Comparison of ENCODE assay signal across 11 cellular contexts in the genomic region with DNA sequence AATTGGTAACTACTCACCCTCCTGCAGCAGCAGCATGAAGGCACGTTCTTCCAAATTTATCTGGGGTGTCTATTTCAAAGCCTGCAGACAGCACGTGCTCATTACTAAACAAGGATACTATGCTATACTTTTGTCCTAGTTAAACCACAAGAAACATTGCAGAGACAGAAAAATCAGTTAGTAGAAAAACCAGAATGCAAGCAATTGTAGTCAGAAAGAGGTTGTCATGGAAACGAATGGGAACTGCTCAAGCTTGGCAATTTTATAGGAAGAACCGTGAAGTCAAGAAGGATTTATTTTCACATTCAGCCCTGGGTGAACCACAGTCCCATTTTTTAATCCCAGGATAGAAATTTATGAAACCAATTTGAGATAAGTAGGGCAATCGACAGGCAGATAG.
DNase-seq lines count a peak whose midpoint lies in the region; ATAC-seq and TF ChIP-seq lines count a peak whose summit lies in the region.
"Had no signal": no experiment of that assay in that cellular context is flagged by ENCODE, and none has a peak within 500 bp of the region (broad histone marks: within the 10 kb centered on the region; RNA-seq: fewer than 3 reads in every experiment).

No MANE protein-coding gene starts in this region.

- H3K4me1 Mint-ChIP-seq in activated naive CD4-positive, alpha-beta T cell treated with anti-CD3 and anti-CD28 coated beads, Interleukin-2, amount 50 U/mL, for 24 hours: peaks cover 26% of the 10 kb centered on the region
- H3K4me1 Mint-ChIP-seq in activated T-helper 2 cell treated with anti-CD3 and anti-CD28 coated beads, Interferon-gamma antibody, Interleukin-2, Interleukin-4, amounts not matched to agents 10 μg/mL and 5 μg/mL and 100 μg/mL, durations not matched to agents 14 hours and 24 hours and 36 hours (ENCODE audit: low read depth): no peaks in the 10 kb centered on the region

- no peaks in the 10 kb centered on the region for H3K27me3 ChIP-seq in uterus

- peak overlapping the region; percentile 57 to 69 for H3K27ac ChIP-seq in uterus
- H3K27ac ChIP-seq: C4-2B, prostate gland had no signal

- DNase-seq in activated naive CD4-positive, alpha-beta T cell treated with anti-CD3 and anti-CD28 coated beads, Interleukin-2, amount 50 U/mL, for 16 hours: no peak
- DNase-seq in activated T-helper 2 cell treated with anti-CD3 and anti-CD28 coated beads, Interferon-gamma antibody, Interleukin-2, Interleukin-4, amounts not matched to agents 10 μg/mL and 5 μg/mL and 100 μg/mL, durations not matched to agents 14 hours and 24 hours and 36 hours (ENCODE audit: low spot score): no peak
- DNase-seq in left kidney (ENCODE audit: low read depth, low spot score): peak; percentile 74
- no peak for DNase-seq in uterus
- no peak for DNase-seq in NCI-H2029 treated with DMSO at 0.1 percent for 48 hours (lab: John Stamatoyannopoulos, UW)
- DNase-seq in D341Med (ENCODE audit: low spot score): no peak

- H3K27me3 Mint-ChIP-seq in activated naive CD4-positive, alpha-beta T cell treated with anti-CD3 and anti-CD28 coated beads, Interleukin-2, amount 50 U/mL, for 24 hours: no peaks in the 10 kb centered on the region
- no peaks in the 10 kb centered on the region for H3K27me3 Mint-ChIP-seq in activated T-helper 2 cell treated with anti-CD3 and anti-CD28 coated beads, Interferon-gamma antibody, Interleukin-2, Interleukin-4, amounts not matched to agents 10 μg/mL and 5 μg/mL and 100 μg/mL, durations not matched to agents 14 hours and 24 hours and 36 hours (ENCODE audit: low read depth)

- H3K4me1 ChIP-seq in uterus: no peaks in the 10 kb centered on the region
- H3K4me1 ChIP-seq: prostate gland had no signal

- H3K9me3 Mint-ChIP-seq in activated naive CD4-positive, alpha-beta T cell treated with anti-CD3 and anti-CD28 coated beads, Interleukin-2, amount 50 U/mL, for 24 hours: no peaks in the 10 kb centered on the region
- H3K9me3 Mint-ChIP-seq in activated T-helper 2 cell treated with anti-CD3 and anti-CD28 coated beads, Interferon-gamma antibody, Interleukin-2, Interleukin-4, amounts not matched to agents 10 μg/mL and 5 μg/mL and 100 μg/mL, durations not matched to agents 14 hours and 24 hours and 36 hours: no peaks in the 10 kb centered on the region
- H3K9me3 Mint-ChIP-seq: activated naive CD4-positive, alpha-beta T cell treated with anti-CD3 and anti-CD28 coated beads, Interleukin-2, amount 50 U/mL, for 72 hours had no signal

- no peak for TF ChIP-seq CTCF in uterus (IDR thresholded peaks at IDR 0.05)

- no peak for TF ChIP-seq POLR2A in uterus (IDR thresholded peaks at IDR 0.05)

- H3K4me3 ChIP-seq in uterus: no peak overlapping the region
- H3K4me3 ChIP-seq: prostate gland had no signal

- no peaks in the 10 kb centered on the region for H3K36me3 ChIP-seq in uterus
- H3K36me3 ChIP-seq: prostate gland had no signal

- intact Hi-C loops in activated T-helper 2 cell treated with anti-CD3 and anti-CD28 coated beads, Interferon-gamma antibody, Interleukin-2, Interleukin-4, amounts not matched to agents 10 μg/mL and 5 μg/mL and 100 μg/mL, durations not matched to agents 14 hours and 24 hours and 36 hours (cut with micrococcal nuclease): no loop called here
- intact Hi-C loops in uterus (cut with DNase I; ENCODE audit: low total_unique reads): no loop called here

- no peak overlapping the region for H3K4me3 Mint-ChIP-seq in activated naive CD4-positive, alpha-beta T cell treated with anti-CD3 and anti-CD28 coated beads, Interleukin-2, amount 50 U/mL, for 24 hours
- no peak overlapping the region for H3K4me3 Mint-ChIP-seq in activated T-helper 2 cell treated with anti-CD3 and anti-CD28 coated beads, Interferon-gamma antibody, Interleukin-2, Interleukin-4, amounts not matched to agents 10 μg/mL and 5 μg/mL and 100 μg/mL, durations not matched to agents 14 hours and 24 hours and 36 hours (ENCODE audit: low read depth)

- no peak for ATAC-seq in GM18858 (IDR thresholded peaks at IDR 0.05; ENCODE audit: unreplicated experiment)
- ATAC-seq: activated naive CD4-positive, alpha-beta T cell treated with anti-CD3 and anti-CD28 coated beads, Interleukin-2, amount 50 U/mL, for 72 hours had no signal

- peaks cover 22% of the 10 kb centered on the region for H3K36me3 Mint-ChIP-seq in activated naive CD4-positive, alpha-beta T cell treated with anti-CD3 and anti-CD28 coated beads, Interleukin-2, amount 50 U/mL, for 24 hours
- H3K36me3 Mint-ChIP-seq in activated T-helper 2 cell treated with anti-CD3 and anti-CD28 coated beads, Interferon-gamma antibody, Interleukin-2, Interleukin-4, amounts not matched to agents 10 μg/mL and 5 μg/mL and 100 μg/mL, durations not matched to agents 14 hours and 24 hours and 36 hours (ENCODE audit: low read depth): peaks cover 72% of the 10 kb centered on the region

- peak overlapping the region; percentile 66 for H3K27ac Mint-ChIP-seq in activated naive CD4-positive, alpha-beta T cell treated with anti-CD3 and anti-CD28 coated beads, Interleukin-2, amount 50 U/mL, for 24 hours
- peak overlapping the region; percentile 46 for H3K27ac Mint-ChIP-seq in activated T-helper 2 cell treated with anti-CD3 and anti-CD28 coated beads, Interferon-gamma antibody, Interleukin-2, Interleukin-4, amounts not matched to agents 10 μg/mL and 5 μg/mL and 100 μg/mL, durations not matched to agents 14 hours and 24 hours and 36 hours

- H3K9me3 ChIP-seq in uterus: no peaks in the 10 kb centered on the region
- H3K9me3 ChIP-seq: prostate gland had no signal
